Comparison of ENCODE assay signal across 13 cellular contexts in genomic region chr1:55311057-55311631, GRCh38.
DNase-seq lines count a peak whose midpoint lies in the region; ATAC-seq, FAIRE-seq and TF ChIP-seq lines count a peak whose summit lies in the region.
"Had no signal": no experiment of that assay in that cellular context is flagged by ENCODE, and none has a peak within 500 bp of the region (broad histone marks: within the 10 kb centered on the region; RNA-seq: fewer than 3 reads in every experiment).

No MANE protein-coding gene starts in this region.

- H3K4me3 Mint-ChIP-seq in activated CD4-positive, alpha-beta memory T cell treated with anti-CD3 and anti-CD28 coated beads for 36 hours = no peak overlapping the region
- H3K4me3 Mint-ChIP-seq in stimulated activated memory B cell treated with anti-CD40 and anti-IgM and Interleukin-4, amounts not matched to agents 10 μg/mL and 1 μg/mL and 100 μg/mL, for 72 hours = no peak overlapping the region
- no peak overlapping the region for H3K4me3 Mint-ChIP-seq in activated T-cell treated with anti-CD3 and anti-CD28 coated beads, Interleukin-2, amount 50 U/mL, for 4 hours
- H3K4me3 Mint-ChIP-seq: activated B cell treated with CpG ODN at 0.5 μM for 24 hours; activated naive CD8-positive, alpha-beta T cell treated with anti-CD3 and anti-CD28 coated beads, Interleukin-2, amount 10 ng/mL, durations not matched to agents 7 days and 5 days had no signal

- no peaks in the 10 kb centered on the region for H3K9me3 Mint-ChIP-seq in activated CD4-positive, alpha-beta memory T cell treated with anti-CD3 and anti-CD28 coated beads for 36 hours
- H3K9me3 Mint-ChIP-seq in stimulated activated memory B cell treated with anti-CD40 and anti-IgM and Interleukin-4, amounts not matched to agents 10 μg/mL and 1 μg/mL and 100 μg/mL, for 72 hours = no peaks in the 10 kb centered on the region
- H3K9me3 Mint-ChIP-seq in activated T-cell treated with anti-CD3 and anti-CD28 coated beads, Interleukin-2, amount 50 U/mL, for 4 hours = no peaks in the 10 kb centered on the region
- H3K9me3 Mint-ChIP-seq: activated B cell treated with CpG ODN at 0.5 μM for 24 hours; activated naive CD8-positive, alpha-beta T cell treated with anti-CD3 and anti-CD28 coated beads, Interleukin-2, amount 10 ng/mL, durations not matched to agents 7 days and 5 days had no signal

- no peak overlapping the region for H3K4me3 ChIP-seq in AG10803 (ENCODE audit: low read length)
- H3K4me3 ChIP-seq: coronary artery, upper lobe of right lung had no signal

- H3K36me3 Mint-ChIP-seq in activated CD4-positive, alpha-beta memory T cell treated with anti-CD3 and anti-CD28 coated beads for 36 hours = no peaks in the 10 kb centered on the region
- H3K36me3 Mint-ChIP-seq in stimulated activated memory B cell treated with anti-CD40 and anti-IgM and Interleukin-4, amounts not matched to agents 10 μg/mL and 1 μg/mL and 100 μg/mL, for 72 hours = no peaks in the 10 kb centered on the region
- H3K36me3 Mint-ChIP-seq in activated T-cell treated with anti-CD3 and anti-CD28 coated beads, Interleukin-2, amount 50 U/mL, for 4 hours (ENCODE audit: insufficient read depth) = no peaks in the 10 kb centered on the region
- H3K36me3 Mint-ChIP-seq: activated naive CD8-positive, alpha-beta T cell treated with anti-CD3 and anti-CD28 coated beads, Interleukin-2, amount 10 ng/mL, durations not matched to agents 7 days and 5 days had no signal

- H3K27me3 Mint-ChIP-seq in activated CD4-positive, alpha-beta memory T cell treated with anti-CD3 and anti-CD28 coated beads for 36 hours = peaks cover 6% of the 10 kb centered on the region
- H3K27me3 Mint-ChIP-seq in stimulated activated memory B cell treated with anti-CD40 and anti-IgM and Interleukin-4, amounts not matched to agents 10 μg/mL and 1 μg/mL and 100 μg/mL, for 72 hours = no peaks in the 10 kb centered on the region
- H3K27me3 Mint-ChIP-seq in activated T-cell treated with anti-CD3 and anti-CD28 coated beads, Interleukin-2, amount 50 U/mL, for 4 hours (ENCODE audit: low read depth) = peaks cover 2% of the 10 kb centered on the region

- no peak for ATAC-seq in GM18861 (IDR thresholded peaks at IDR 0.05; ENCODE audit: unreplicated experiment)
- no peak for ATAC-seq in stimulated activated memory B cell treated with anti-CD40 and anti-IgM and Interleukin-4, amounts not matched to agents 10 μg/mL and 1 μg/mL and 100 μg/mL, for 72 hours
- ATAC-seq in activated T-cell treated with anti-CD3 and anti-CD28 coated beads, Interleukin-2, amount 50 U/mL, for 4 hours = no peak

- peak; percentile 39 for DNase-seq in AG10803 (ENCODE audit: low read depth)
- DNase-seq in HTR-8/SVneo (ENCODE audit: insufficient read length, low spot score) = peak; percentile 14
- DNase-seq in amniotic stem cell (lab: John Stamatoyannopoulos, UW) = peak; percentile 49
- peak; percentile 35 for DNase-seq in hepatic stellate cell (ENCODE audit: low spot score)
- DNase-seq in activated CD4-positive, alpha-beta memory T cell treated with anti-CD3 and anti-CD28 coated beads for 36 hours = no peak
- no peak for DNase-seq in activated T-cell treated with anti-CD3 and anti-CD28 coated beads, Interleukin-2, amount 50 U/mL, for 4 hours
- DNase-seq: activated B cell treated with CpG ODN at 0.5 μM for 24 hours; activated naive CD8-positive, alpha-beta T cell treated with anti-CD3 and anti-CD28 coated beads, Interleukin-2, amount 10 ng/mL, durations not matched to agents 7 days and 5 days; upper lobe of right lung had no signal

- intact Hi-C loops in activated CD4-positive, alpha-beta memory T cell treated with anti-CD3 and anti-CD28 coated beads for 36 hours (cut with micrococcal nuclease) = no loop called here

- POLR2A ChIA-PET in activated CD4-positive, alpha-beta memory T cell treated with anti-CD3 and anti-CD28 coated beads for 36 hours (lab: Charles Lee) = interaction anchor here (0.6 kb wide), 1 partner anchor 29 kb away, joined by 7 read pairs; no protein-coding TSS in a partner anchor

- FAIRE-seq in HTR-8/SVneo (lab: Jason Lieb, UNC) = peak; percentile 38
- FAIRE-seq: GM19239 had no signal

- H3K27ac Mint-ChIP-seq in activated CD4-positive, alpha-beta memory T cell treated with anti-CD3 and anti-CD28 coated beads for 36 hours = no peak overlapping the region
- no peak overlapping the region for H3K27ac Mint-ChIP-seq in stimulated activated memory B cell treated with anti-CD40 and anti-IgM and Interleukin-4, amounts not matched to agents 10 μg/mL and 1 μg/mL and 100 μg/mL, for 72 hours
- H3K27ac Mint-ChIP-seq: activated B cell treated with CpG ODN at 0.5 μM for 24 hours; activated naive CD8-positive, alpha-beta T cell treated with anti-CD3 and anti-CD28 coated beads, Interleukin-2, amount 10 ng/mL, durations not matched to agents 7 days and 5 days had no signal

- TF ChIP-seq CTCF in AG10803 (conservative IDR thresholded peaks at IDR 0.05; ENCODE audit: low read length) = no peak

- CTCF ChIA-PET in activated CD4-positive, alpha-beta memory T cell treated with anti-CD3 and anti-CD28 coated beads for 36 hours (lab: Charles Lee) = no interaction called here

- H3K4me1 Mint-ChIP-seq in activated CD4-positive, alpha-beta memory T cell treated with anti-CD3 and anti-CD28 coated beads for 36 hours (ENCODE audit: low read depth) = peaks cover 13% of the 10 kb centered on the region
- H3K4me1 Mint-ChIP-seq in stimulated activated memory B cell treated with anti-CD40 and anti-IgM and Interleukin-4, amounts not matched to agents 10 μg/mL and 1 μg/mL and 100 μg/mL, for 72 hours = peaks cover 5% of the 10 kb centered on the region
- no peaks in the 10 kb centered on the region for H3K4me1 Mint-ChIP-seq in activated T-cell treated with anti-CD3 and anti-CD28 coated beads, Interleukin-2, amount 50 U/mL, for 4 hours (ENCODE audit: low read depth)
- H3K4me1 Mint-ChIP-seq: activated B cell treated with CpG ODN at 0.5 μM for 24 hours; activated naive CD8-positive, alpha-beta T cell treated with anti-CD3 and anti-CD28 coated beads, Interleukin-2, amount 10 ng/mL, durations not matched to agents 7 days and 5 days had no signal

Comparison
In these comparisons a context has a peak if more than half of its experiments do, and no peak if none do; other contexts are left out.
1. DNase-seq: peak in AG10803 (single experiment), HTR-8/SVneo (single experiment), amniotic stem cell (single experiment) and hepatic stellate cell (single experiment); none in activated CD4-positive, alpha-beta memory T cell treated with anti-CD3 and anti-CD28 coated beads for 36 hours (single experiment) and activated T-cell treated with anti-CD3 and anti-CD28 coated beads, Interleukin-2, amount 50 U/mL, for 4 hours (single experiment).